11 cellular contexts compared by ENCODE assay signal in the genomic region with DNA sequence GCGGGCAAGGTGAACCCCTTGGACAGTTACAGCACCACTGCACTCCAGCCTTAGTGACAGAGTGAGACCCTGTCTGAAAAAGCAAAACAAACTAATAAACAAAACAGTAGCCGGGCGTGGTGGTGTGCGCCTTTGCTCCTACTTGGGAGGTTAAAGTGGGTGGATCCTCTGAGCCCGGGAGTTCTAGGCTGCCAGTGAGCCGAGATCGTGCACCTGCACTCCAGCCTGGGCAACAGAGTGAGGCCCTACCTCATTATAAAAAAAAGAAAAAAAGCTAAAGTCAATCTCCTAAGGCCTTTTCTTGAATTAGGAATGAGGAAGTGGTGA. TPM values are rescaled to one million over a fixed set of nuclear protein-coding genes. Genes with fewer than 3 reads are reported as not detected.
DNase-seq lines count a peak whose midpoint lies in the region; ATAC-seq and TF ChIP-seq lines count a peak whose summit lies in the region.
"Had no signal": no experiment of that assay in that cellular context is flagged by ENCODE, and none has a peak within 500 bp of the region (broad histone marks: within the 10 kb centered on the region; RNA-seq: fewer than 3 reads in every experiment).

No MANE protein-coding gene starts in this region.

- H3K27ac Mint-ChIP-seq in stimulated activated effector memory CD8-positive, alpha-beta T cell treated with anti-CD3 and anti-CD28 coated beads, Interleukin-12 subunit alpha, Interleukin-12 subunit beta, amount 100 ng/mL, for 72 hours = peak overlapping the region; percentile 92
- no peak overlapping the region for H3K27ac Mint-ChIP-seq in glutamatergic neuron (ENCODE audit: unreplicated experiment)
- H3K27ac Mint-ChIP-seq: brain had no signal

- peaks cover 0 to 19% (median 10%) of the 10 kb centered on the region in 3 donors for H3K4me1 ChIP-seq in esophagus squamous epithelium
- H3K4me1 ChIP-seq: pancreas had no signal

- H3K4me1 Mint-ChIP-seq in stimulated activated effector memory CD8-positive, alpha-beta T cell treated with anti-CD3 and anti-CD28 coated beads, Interleukin-12 subunit alpha, Interleukin-12 subunit beta, amount 100 ng/mL, for 72 hours = peaks cover 15% of the 10 kb centered on the region
- H3K4me1 Mint-ChIP-seq in glutamatergic neuron (ENCODE audit: low read depth, unreplicated experiment) = no peaks in the 10 kb centered on the region
- H3K4me1 Mint-ChIP-seq: brain had no signal

- intact Hi-C loops in esophagus squamous epithelium (cut with DNase I) = no loop called here

- peak overlapping the region; percentile 68 to 89 (median 74) for H3K27ac ChIP-seq in esophagus squamous epithelium
- H3K27ac ChIP-seq: 22Rv1 had no signal

- 55 to 62% methylated on average over 6 to 7 of the region's 7 CpGs for WGBS in esophagus squamous epithelium, 2 donors

- H3K9me3 ChIP-seq in esophagus squamous epithelium = no peaks in the 10 kb centered on the region
- H3K9me3 ChIP-seq: pancreas had no signal

- H3K36me3 ChIP-seq in esophagus squamous epithelium = no peaks in the 10 kb centered on the region
- H3K36me3 ChIP-seq: pancreas had no signal

- H3K4me3 Mint-ChIP-seq in stimulated activated effector memory CD8-positive, alpha-beta T cell treated with anti-CD3 and anti-CD28 coated beads, Interleukin-12 subunit alpha, Interleukin-12 subunit beta, amount 100 ng/mL, for 72 hours = peak overlapping the region; percentile 76
- no peak overlapping the region for H3K4me3 Mint-ChIP-seq in glutamatergic neuron (ENCODE audit: unreplicated experiment)
- H3K4me3 Mint-ChIP-seq: brain had no signal

- H3K4me3 ChIP-seq in esophagus squamous epithelium = peak overlapping the region in 2 of 4 donors; percentile 49 to 70

- no peak for TF ChIP-seq POLR2A in esophagus squamous epithelium (IDR thresholded peaks at IDR 0.05)

- no peak for TF ChIP-seq CTCF in esophagus squamous epithelium (IDR thresholded peaks at IDR 0.05)
- TF ChIP-seq CTCF in glutamatergic neuron (IDR thresholded peaks at IDR 0.05; ENCODE audit: partially characterized antibody, unreplicated experiment) = no peak

- H3K27me3 Mint-ChIP-seq in glutamatergic neuron (ENCODE audit: unreplicated experiment) = no peaks in the 10 kb centered on the region

- ATAC-seq in stimulated activated effector memory CD8-positive, alpha-beta T cell treated with anti-CD3 and anti-CD28 coated beads, Interleukin-12 subunit alpha, Interleukin-12 subunit beta, amount 100 ng/mL, for 72 hours = no peak

- H3K27me3 ChIP-seq in esophagus squamous epithelium = no peaks in the 10 kb centered on the region
- H3K27me3 ChIP-seq: pancreas had no signal

- H3K36me3 Mint-ChIP-seq in stimulated activated effector memory CD8-positive, alpha-beta T cell treated with anti-CD3 and anti-CD28 coated beads, Interleukin-12 subunit alpha, Interleukin-12 subunit beta, amount 100 ng/mL, for 72 hours = no peaks in the 10 kb centered on the region
- H3K36me3 Mint-ChIP-seq in glutamatergic neuron (ENCODE audit: unreplicated experiment) = no peaks in the 10 kb centered on the region
- H3K36me3 Mint-ChIP-seq: brain had no signal

- DNase-seq in DMS53 (lab: John Stamatoyannopoulos, UW) (peak; percentile 17), DMS53 treated with DMSO at 0.1 percent for 48 hours (lab: John Stamatoyannopoulos, UW; ENCODE audit: unreplicated experiment) (no peak), NAMALWA (ENCODE audit: low spot score) (peak; percentile 43), esophagus squamous epithelium (lab: John Stamatoyannopoulos, UW) (no peak), glutamatergic neuron (no peak), NCI-H1105 treated with DMSO at 0.1 percent for 48 hours (lab: John Stamatoyannopoulos, UW) (no peak), NCI-H524 (lab: John Stamatoyannopoulos, UW) (no peak)
- DNase-seq in stimulated activated effector memory CD8-positive, alpha-beta T cell treated with anti-CD3 and anti-CD28 coated beads, Interleukin-12 subunit alpha, Interleukin-12 subunit beta, amount 100 ng/mL, for 72 hours (ENCODE audit: low spot score in 2 of 2) = no peak

- H3K9me3 Mint-ChIP-seq in stimulated activated effector memory CD8-positive, alpha-beta T cell treated with anti-CD3 and anti-CD28 coated beads, Interleukin-12 subunit alpha, Interleukin-12 subunit beta, amount 100 ng/mL, for 72 hours = no peaks in the 10 kb centered on the region
- H3K9me3 Mint-ChIP-seq in glutamatergic neuron (ENCODE audit: unreplicated experiment) = peaks cover 7% of the 10 kb centered on the region

RNA-seq across cellular contexts. Expression of gene SPTLC2, which starts 24.7 kb away (rescaled TPM):
- total RNA-seq in esophagus squamous epithelium (10 to 100 TPM; 35.1 to 50.5 (median 39.9) TPM), glutamatergic neuron (ENCODE audit: unreplicated experiment) (33.9 TPM)

Comparison
In these comparisons a context has a peak if more than half of its experiments do, and no peak if none do; other contexts are left out.
1. DNase-seq: peak in DMS53 (single experiment) and NAMALWA (single experiment); none in DMS53 treated with DMSO at 0.1 percent for 48 hours (single experiment), esophagus squamous epithelium (single experiment), stimulated activated effector memory CD8-positive, alpha-beta T cell treated with anti-CD3 and anti-CD28 coated beads, Interleukin-12 subunit alpha, Interleukin-12 subunit beta, amount 100 ng/mL, for 72 hours (0 of 2), glutamatergic neuron (single experiment), NCI-H1105 treated with DMSO at 0.1 percent for 48 hours (single experiment) and NCI-H524 (0 of 2).